Comparison of ENCODE assay signal across 8 cellular contexts in the genomic region with DNA sequence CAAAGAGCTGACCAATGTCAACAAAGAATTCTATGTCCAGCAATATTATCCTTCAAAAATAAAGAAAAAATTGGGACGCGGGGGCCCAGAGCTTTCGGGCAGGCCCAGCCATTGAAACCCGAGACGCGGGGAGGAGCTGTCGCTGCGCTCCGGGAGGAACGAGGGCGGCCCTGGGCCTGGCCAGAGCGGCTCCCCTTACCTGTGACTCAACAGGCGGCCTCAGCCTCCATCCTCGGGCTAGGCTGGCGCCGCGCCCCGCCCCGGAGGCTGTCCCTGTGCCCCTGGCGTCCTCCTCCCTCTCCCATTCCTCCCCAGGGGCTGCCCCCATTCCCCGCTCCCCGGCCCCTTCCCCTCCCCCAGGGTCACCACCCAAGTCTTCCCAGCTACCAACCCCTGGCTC.
A peak's percentile ranks its signal among the peaks of the same experiment; 100 is the strongest.
DNase-seq lines count a peak whose midpoint lies in the region; ATAC-seq, FAIRE-seq and TF ChIP-seq lines count a peak whose summit lies in the region.
"Not testable (repeated sequence)": the region's sequence is repeated elsewhere in the genome, so short reads cannot be mapped to it uniquely, and the experiment has no call there.

No MANE protein-coding gene starts in this region.

- FAIRE-seq in GM12891 (lab: Jason Lieb, UNC), result peak; percentile 40
- FAIRE-seq in keratinocyte (lab: Jason Lieb, UNC), result peak; percentile 64

- dilution Hi-C loops in keratinocyte (cut with MboI; ENCODE audit: extremely low pct_ligation_motif_present, low sequenced_read_pairs), result not testable (repeated sequence)

- not testable (repeated sequence) for H4K20me1 ChIP-seq in keratinocyte (ENCODE audit: control insufficient read depth, extremely low read depth, insufficient read depth, low read length)

- not testable (repeated sequence) for H3K27me3 ChIP-seq in keratinocyte (ENCODE audit: control insufficient read depth, extremely low read depth, insufficient read depth, low read length)

- not testable (repeated sequence) for H3K27ac ChIP-seq in keratinocyte (ENCODE audit: control insufficient read depth, insufficient read depth, low read length)

- H3K9ac ChIP-seq in keratinocyte (ENCODE audit: control insufficient read depth, extremely low read depth, insufficient read depth, low read length), result not testable (repeated sequence)

- not testable (repeated sequence) for H3K4me3 ChIP-seq in keratinocyte (ENCODE audit: control insufficient read depth in 2 of 3, extremely low read depth in 1 of 3, insufficient read depth in 2 of 3, low read depth in 1 of 3, low read length in 3 of 3)

- not testable (repeated sequence) for H3K9me3 ChIP-seq in keratinocyte (ENCODE audit: control insufficient read depth, low read depth, low read length)

- not testable (repeated sequence) for H2AFZ ChIP-seq in keratinocyte (ENCODE audit: control insufficient read depth, low read length)

- TF ChIP-seq CTCF in keratinocyte (optimal IDR thresholded peaks at IDR 0.05 in 1 of 3, IDR thresholded peaks at IDR 0.05 in 1 of 3, conservative IDR thresholded peaks at IDR 0.05 in 1 of 3; ENCODE audit: extremely low read depth in 1 of 3, insufficient read depth in 2 of 3, low read length in 3 of 3), result not testable (repeated sequence)

- not testable (repeated sequence) for H3K79me2 ChIP-seq in keratinocyte (ENCODE audit: control insufficient read depth, insufficient read depth, low read length)

- H3K36me3 Mint-ChIP-seq in activated T-cell treated with anti-CD3 and anti-CD28 coated beads, Interleukin-2, amount 50 U/mL, for 72 hours (ENCODE audit: insufficient read depth in 2 of 2); stimulated activated naive B cell treated with anti-CD40 and anti-IgM and Interleukin-4, amounts not matched to agents 10 μg/mL and 1 μg/mL and 100 μg/mL, for 72 hours: not testable (repeated sequence)

- H3K27ac Mint-ChIP-seq in activated T-cell treated with anti-CD3 and anti-CD28 coated beads, Interleukin-2, amount 50 U/mL, for 72 hours; stimulated activated naive B cell treated with anti-CD40 and anti-IgM and Interleukin-4, amounts not matched to agents 10 μg/mL and 1 μg/mL and 100 μg/mL, for 72 hours: not testable (repeated sequence)

- not testable (repeated sequence) for H3K36me3 ChIP-seq in keratinocyte (ENCODE audit: control insufficient read depth in 2 of 2, extremely low read depth in 1 of 2, insufficient read depth in 2 of 2, low read length in 2 of 2)

- DNase-seq in GM12891 (ENCODE audit: insufficient read length, low spot score); activated T-cell treated with anti-CD3 and anti-CD28 coated beads, Interleukin-2, amount 50 U/mL, for 72 hours; keratinocyte (ENCODE audit: low read depth, low spot score); stimulated activated naive B cell treated with anti-CD40 and anti-IgM and Interleukin-4, amounts not matched to agents 10 μg/mL and 1 μg/mL and 100 μg/mL, for 72 hours: not testable (repeated sequence)

- H3K27me3 Mint-ChIP-seq in activated T-cell treated with anti-CD3 and anti-CD28 coated beads, Interleukin-2, amount 50 U/mL, for 72 hours (ENCODE audit: low read depth); stimulated activated naive B cell treated with anti-CD40 and anti-IgM and Interleukin-4, amounts not matched to agents 10 μg/mL and 1 μg/mL and 100 μg/mL, for 72 hours: not testable (repeated sequence)

- not testable (repeated sequence) for H3K4me1 Mint-ChIP-seq in activated T-cell treated with anti-CD3 and anti-CD28 coated beads, Interleukin-2, amount 50 U/mL, for 72 hours (ENCODE audit: low read depth); stimulated activated naive B cell treated with anti-CD40 and anti-IgM and Interleukin-4, amounts not matched to agents 10 μg/mL and 1 μg/mL and 100 μg/mL, for 72 hours

- not testable (repeated sequence) for TF ChIP-seq POLR2A in GM12891 (IDR thresholded peaks at IDR 0.05; ENCODE audit: low read depth, low read length)

- H3K4me2 ChIP-seq in keratinocyte (ENCODE audit: control insufficient read depth, extremely low read depth, insufficient read depth, low read depth, low read length), result not testable (repeated sequence)

- H3K9me1 ChIP-seq in keratinocyte (ENCODE audit: control insufficient read depth, extremely low read depth, insufficient read depth, low read length), result not testable (repeated sequence)

- H3K4me1 ChIP-seq in keratinocyte (ENCODE audit: control insufficient read depth, extremely low read depth, insufficient read depth, low read length), result not testable (repeated sequence)

- ATAC-seq in GM19397 (IDR thresholded peaks at IDR 0.05; ENCODE audit: unreplicated experiment) (peak; percentile 80), GM21825 (IDR thresholded peaks at IDR 0.05; ENCODE audit: unreplicated experiment) (peak; percentile 94), HG03045 (IDR thresholded peaks at IDR 0.05; ENCODE audit: unreplicated experiment) (peak; percentile 72), HG03565 (IDR thresholded peaks at IDR 0.05; ENCODE audit: unreplicated experiment) (peak; percentile 60)
- peak; percentile 100 for ATAC-seq in activated T-cell treated with anti-CD3 and anti-CD28 coated beads, Interleukin-2, amount 50 U/mL, for 72 hours (replicated peaks in 1 of 2)
- peak; percentile 57 to 78 for ATAC-seq in stimulated activated naive B cell treated with anti-CD40 and anti-IgM and Interleukin-4, amounts not matched to agents 10 μg/mL and 1 μg/mL and 100 μg/mL, for 72 hours (replicated peaks)

- not testable (repeated sequence) for H3K4me3 Mint-ChIP-seq in activated T-cell treated with anti-CD3 and anti-CD28 coated beads, Interleukin-2, amount 50 U/mL, for 72 hours; stimulated activated naive B cell treated with anti-CD40 and anti-IgM and Interleukin-4, amounts not matched to agents 10 μg/mL and 1 μg/mL and 100 μg/mL, for 72 hours

- H3K9me3 Mint-ChIP-seq in activated T-cell treated with anti-CD3 and anti-CD28 coated beads, Interleukin-2, amount 50 U/mL, for 72 hours, result not testable (repeated sequence)
- peaks cover 6 to 10% of the 10 kb centered on the region in 2 donors for H3K9me3 Mint-ChIP-seq in stimulated activated naive B cell treated with anti-CD40 and anti-IgM and Interleukin-4, amounts not matched to agents 10 μg/mL and 1 μg/mL and 100 μg/mL, for 72 hours
